Comparison of ENCODE assay signal across 8 cellular contexts in genomic region chr19:48633148-48634035, GRCh38. TPM values are rescaled to one million over a fixed set of nuclear protein-coding genes. Genes with fewer than 3 reads are reported as not detected.
DNase-seq lines count a peak whose midpoint lies in the region; FAIRE-seq and TF ChIP-seq lines count a peak whose summit lies in the region.

No MANE protein-coding gene starts in this region.

- peak in 1 of 5 donors; percentile 22 for DNase-seq in CD4-positive, alpha-beta memory T cell
- no peak for DNase-seq in NT2/D1 (ENCODE audit: low read depth, low spot score)
- no peak for DNase-seq in endothelial cell (ENCODE audit: low spot score)
- peak in 2 of 5 donors; percentile 67 to 68 for DNase-seq in ovary
- DNase-seq in NCI-H524 (lab: John Stamatoyannopoulos, UW): no peak
- DNase-seq in D721Med (ENCODE audit: insufficient read length, low spot score): no peak
- DNase-seq in cortex of kidney (lab: John Stamatoyannopoulos, UW): no peak
- no peak for DNase-seq in superior temporal gyrus (ENCODE audit: extremely low spot score)

- peaks cover 14 to 53% of the 10 kb centered on the region in 2 donors for H3K36me3 Mint-ChIP-seq in CD4-positive, alpha-beta memory T cell
- H3K36me3 Mint-ChIP-seq in endothelial cell (ENCODE audit: low read depth, unreplicated experiment): peaks cover 2% of the 10 kb centered on the region

- CTCF ChIA-PET in CD4-positive, alpha-beta memory T cell (lab: Charles Lee; ENCODE audit: partially characterized antibody): interaction anchor here (1.6 to 2.6 kb wide), 2 partner anchors 13 to 24 kb away, joined by 4 to 16 read pairs; partner anchors contain the start of gene CA11

- POLR2A ChIA-PET in CD4-positive, alpha-beta memory T cell (lab: Charles Lee; ENCODE audit: partially characterized antibody): interaction anchor here (0.7 to 6.4 kb wide), 9 partner anchors 10 to 301 kb away, joined by 3 to 76 read pairs (median 6); partner anchors contain the start of genes CA11, RPL18 and SPHK2

- H3K4me3 Mint-ChIP-seq in CD4-positive, alpha-beta memory T cell: peak overlapping the region in 5 of 8 donors; percentile 84 to 86 (median 85)
- H3K4me3 Mint-ChIP-seq in endothelial cell (ENCODE audit: unreplicated experiment): peak overlapping the region; percentile 4

- H3K36me3 ChIP-seq in CD4-positive, alpha-beta memory T cell (ENCODE audit: insufficient read depth, low read length): peaks cover 35% of the 10 kb centered on the region
- no peaks in the 10 kb centered on the region for H3K36me3 ChIP-seq in NT2/D1 (ENCODE audit: insufficient read depth, insufficient read length, low read length)
- H3K36me3 ChIP-seq in ovary: no peaks in the 10 kb centered on the region

- H3K4me1 Mint-ChIP-seq in CD4-positive, alpha-beta memory T cell: peaks cover 6 to 45% (median 28%) of the 10 kb centered on the region in 4 donors
- peaks cover 12% of the 10 kb centered on the region for H3K4me1 Mint-ChIP-seq in endothelial cell (ENCODE audit: unreplicated experiment)

- no peak for TF ChIP-seq EP300 in ovary (IDR thresholded peaks at IDR 0.05)

- no peaks in the 10 kb centered on the region for H3K27me3 Mint-ChIP-seq in CD4-positive, alpha-beta memory T cell
- H3K27me3 Mint-ChIP-seq in endothelial cell (ENCODE audit: unreplicated experiment): peaks cover 25% of the 10 kb centered on the region

- intact Hi-C loops in CD4-positive, alpha-beta memory T cell (cut with micrococcal nuclease): no loop called here
- intact Hi-C loops in ovary (cut with DNase I): no loop called here

- no peaks in the 10 kb centered on the region for H3K9me3 ChIP-seq in CD4-positive, alpha-beta memory T cell (ENCODE audit: control insufficient read depth in 1 of 2, low read length in 2 of 2)
- H3K9me3 ChIP-seq in NT2/D1 (ENCODE audit: insufficient read depth, low read length) (no peaks in the 10 kb centered on the region), ovary (no peaks in the 10 kb centered on the region)

- 45 to 59% (median 50%) methylated on average over 22 of the region's 22 CpGs for WGBS in ovary, 3 donors

- TF ChIP-seq CTCF in endothelial cell (IDR thresholded peaks at IDR 0.05; ENCODE audit: unreplicated experiment) (no peak), ovary (IDR thresholded peaks at IDR 0.05) (no peak), D721Med (IDR thresholded peaks at IDR 0.05; ENCODE audit: insufficient read depth, missing control alignments) (no peak)

- no peak for TF ChIP-seq POLR2A in ovary (IDR thresholded peaks at IDR 0.05)

- peak overlapping the region; percentile 66 for H3K9ac ChIP-seq in NT2/D1 (ENCODE audit: insufficient read length, low read depth)

- FAIRE-seq in D721Med (lab: Jason Lieb, UNC): no peak

- H3K9me3 Mint-ChIP-seq in CD4-positive, alpha-beta memory T cell: peaks cover 0 to under 1% (median 0%) of the 10 kb centered on the region in 8 donors
- no peaks in the 10 kb centered on the region for H3K9me3 Mint-ChIP-seq in endothelial cell (ENCODE audit: unreplicated experiment)

- H3K27me3 ChIP-seq in CD4-positive, alpha-beta memory T cell (ENCODE audit: insufficient read depth, low read length): no peaks in the 10 kb centered on the region
- H3K27me3 ChIP-seq in NT2/D1 (ENCODE audit: insufficient read depth, insufficient read length) (peaks cover 15% of the 10 kb centered on the region), ovary (no peaks in the 10 kb centered on the region)

- peaks cover 31% of the 10 kb centered on the region for H3K4me1 ChIP-seq in CD4-positive, alpha-beta memory T cell (ENCODE audit: insufficient read depth, low read length)
- H3K4me1 ChIP-seq in NT2/D1 (ENCODE audit: insufficient read depth, insufficient read length) (peaks cover 12% of the 10 kb centered on the region), ovary (ENCODE audit: insufficient read depth) (peaks cover 21% of the 10 kb centered on the region)

- peak overlapping the region; percentile 88 for H3K27ac ChIP-seq in CD4-positive, alpha-beta memory T cell (ENCODE audit: low read depth, low read length)
- H3K27ac ChIP-seq in ovary: peak overlapping the region; percentile 65 to 80

- H3K4me3 ChIP-seq in CD4-positive, alpha-beta memory T cell (ENCODE audit: low read length in 2 of 2): no peak overlapping the region
- H3K4me3 ChIP-seq in NT2/D1 (ENCODE audit: insufficient read length, low read depth): no peak overlapping the region
- no peak overlapping the region for H3K4me3 ChIP-seq in ovary

- peak overlapping the region in 6 of 7 donors; percentile 6 to 98 (median 94) for H3K27ac Mint-ChIP-seq in CD4-positive, alpha-beta memory T cell
- H3K27ac Mint-ChIP-seq in endothelial cell (ENCODE audit: unreplicated experiment): no peak overlapping the region

RNA-seq across cellular contexts. Expression of gene DBP, which starts 3.8 kb away (rescaled TPM):
- 10 to 100 TPM; 62.6 to 69.5 TPM for total RNA-seq in CD4-positive, alpha-beta memory T cell
- polyA plus RNA-seq in CD4-positive, alpha-beta memory T cell: 100 to 1,000 TPM in 1 of 2 donors, 10 to 100 TPM in 1; 37.4 to 113 TPM
- total RNA-seq in endothelial cell (ENCODE audit: unreplicated experiment): 4.3 TPM
- 10 to 100 TPM; 19.7 to 69.8 (median 34.6) TPM for total RNA-seq in ovary
- 10 to 100 TPM; 19.8 to 29.0 TPM for polyA plus RNA-seq in ovary

RNA-seq across cellular contexts. Expression of gene CA11, which starts 12.6 kb away (rescaled TPM):
- 10 to 100 TPM; 13.7 to 15.4 TPM for total RNA-seq in CD4-positive, alpha-beta memory T cell
- polyA plus RNA-seq in CD4-positive, alpha-beta memory T cell: 1 to 10 TPM; 5.0 to 9.4 TPM
- total RNA-seq in endothelial cell (ENCODE audit: unreplicated experiment) (11.9 TPM), ovary (10 to 100 TPM; 14.9 to 52.5 (median 40.8) TPM)
- 10 to 100 TPM; 43.1 to 53.1 TPM for polyA plus RNA-seq in ovary

RNA-seq across cellular contexts. Expression of gene SPHK2, which starts 14.1 kb away (rescaled TPM):
- 10 to 100 TPM; 25.0 to 29.1 TPM for total RNA-seq in CD4-positive, alpha-beta memory T cell
- polyA plus RNA-seq in CD4-positive, alpha-beta memory T cell: 1 to 10 TPM; 6.0 to 8.4 TPM
- 24.7 TPM for total RNA-seq in endothelial cell (ENCODE audit: unreplicated experiment)
- 10 to 100 TPM; 12.3 to 37.2 (median 27.0) TPM for total RNA-seq in ovary
- polyA plus RNA-seq in ovary: 10 to 100 TPM in 1 of 2 donors, 1 to 10 TPM in 1; 2.9 to 24.5 TPM

RNA-seq across cellular contexts. Expression of gene RPL18, which starts 14.4 kb away (rescaled TPM):
- 1,000 to 10,000 TPM; 2,357 to 2,448 TPM for total RNA-seq in CD4-positive, alpha-beta memory T cell
- 1,000 to 10,000 TPM; 2,084 to 2,180 TPM for polyA plus RNA-seq in CD4-positive, alpha-beta memory T cell
- total RNA-seq in endothelial cell (ENCODE audit: unreplicated experiment): 1,683 TPM
- 1,000 to 10,000 TPM; 2,699 to 8,435 (median 3,584) TPM for total RNA-seq in ovary
- polyA plus RNA-seq in ovary: 1,000 to 10,000 TPM; 1,780 to 6,110 TPM

RNA-seq across cellular contexts. Expression of gene FAM83E, which starts 18.5 kb away (rescaled TPM):
- total RNA-seq in CD4-positive, alpha-beta memory T cell: 1 to 10 TPM; 4.3 to 5.3 TPM
- polyA plus RNA-seq in CD4-positive, alpha-beta memory T cell: not detected
- total RNA-seq in endothelial cell (ENCODE audit: unreplicated experiment) (0.64 TPM), ovary (1 to 10 TPM in 5 of 7 donors, not detected in 2; 1.1 to 6.9 (median 1.5) TPM)
- under 1 TPM in 1 of 2 donors, not detected in 1; 0.16 TPM for polyA plus RNA-seq in ovary
